1 cellular context compared by ENCODE assay signal in the genomic region with DNA sequence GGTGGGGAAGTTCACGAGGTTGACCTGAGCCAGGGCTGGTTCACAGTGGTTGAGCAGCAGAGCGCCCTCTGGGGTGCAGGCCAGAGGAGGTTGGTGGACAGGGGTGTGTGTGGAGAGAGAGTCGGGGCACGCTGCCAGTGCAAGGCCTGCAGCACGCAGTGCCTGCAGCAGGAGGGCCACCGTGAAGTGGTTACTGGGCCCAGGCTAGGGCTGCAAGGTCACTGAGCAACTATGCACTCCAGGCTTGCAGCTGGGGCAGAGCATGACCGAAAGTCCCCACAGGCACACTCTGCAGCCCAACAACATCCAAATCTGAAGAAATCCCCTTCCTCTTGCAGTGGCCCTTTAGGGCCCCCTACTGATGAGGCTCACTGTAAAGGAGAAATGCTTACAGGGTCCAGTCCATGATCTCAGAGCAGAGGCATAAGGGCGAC.
TF ChIP-seq lines count a peak whose summit lies in the region.

No MANE protein-coding gene starts in this region.

TF ChIP-seq in HepG2, 621 proteins besides CTCF, POLR2A, EP300 and RAD21 (continued from another document and continues in another):
- peak; percentile 36; the same call in 1 of the 2 replicates for TF ChIP-seq FOXA3 (CRISPR knock-in tag; IDR thresholded peaks at IDR 0.05)
- TF ChIP-seq PPARG (CRISPR knock-in tag; conservative IDR thresholded peaks at IDR 0.05) = no peak
- TF ChIP-seq ZFP82 (CRISPR knock-in tag; IDR thresholded peaks at IDR 0.05; ENCODE audit: borderline replicate concordance) = no peak
- TF ChIP-seq, protein P1, sequence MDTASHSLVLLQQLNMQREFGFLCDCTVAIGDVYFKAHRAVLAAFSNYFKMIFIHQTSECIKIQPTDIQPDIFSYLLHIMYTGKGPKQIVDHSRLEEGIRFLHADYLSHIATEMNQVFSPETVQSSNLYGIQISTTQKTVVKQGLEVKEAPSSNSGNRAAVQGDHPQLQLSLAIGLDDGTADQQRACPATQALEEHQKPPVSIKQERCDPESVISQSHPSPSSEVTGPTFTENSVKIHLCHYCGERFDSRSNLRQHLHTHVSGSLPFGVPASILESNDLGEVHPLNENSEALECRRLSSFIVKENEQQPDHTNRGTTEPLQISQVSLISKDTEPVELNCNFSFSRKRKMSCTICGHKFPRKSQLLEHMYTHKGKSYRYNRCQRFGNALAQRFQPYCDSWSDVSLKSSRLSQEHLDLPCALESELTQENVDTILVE (CRISPR knock-in tag; IDR thresholded peaks at IDR 0.05) = no peak
- TF ChIP-seq ETV5 (CRISPR knock-in tag; IDR thresholded peaks at IDR 0.05; ENCODE audit: borderline replicate concordance) = 0 out of 2 replicates have a peak, but pooled peaks have one; percentile 21
- no peak for TF ChIP-seq GLI4 (CRISPR knock-in tag; IDR thresholded peaks at IDR 0.05; ENCODE audit: borderline replicate concordance)
- TF ChIP-seq, protein P2, sequence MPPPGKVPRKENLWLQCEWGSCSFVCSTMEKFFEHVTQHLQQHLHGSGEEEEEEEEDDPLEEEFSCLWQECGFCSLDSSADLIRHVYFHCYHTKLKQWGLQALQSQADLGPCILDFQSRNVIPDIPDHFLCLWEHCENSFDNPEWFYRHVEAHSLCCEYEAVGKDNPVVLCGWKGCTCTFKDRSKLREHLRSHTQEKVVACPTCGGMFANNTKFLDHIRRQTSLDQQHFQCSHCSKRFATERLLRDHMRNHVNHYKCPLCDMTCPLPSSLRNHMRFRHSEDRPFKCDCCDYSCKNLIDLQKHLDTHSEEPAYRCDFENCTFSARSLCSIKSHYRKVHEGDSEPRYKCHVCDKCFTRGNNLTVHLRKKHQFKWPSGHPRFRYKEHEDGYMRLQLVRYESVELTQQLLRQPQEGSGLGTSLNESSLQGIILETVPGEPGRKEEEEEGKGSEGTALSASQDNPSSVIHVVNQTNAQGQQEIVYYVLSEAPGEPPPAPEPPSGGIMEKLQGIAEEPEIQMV (CRISPR knock-in tag; IDR thresholded peaks at IDR 0.05; ENCODE audit: low read depth) = peak; percentile 40; the same call in 1 of the 2 replicates
- TF ChIP-seq FOXK2 (IDR thresholded peaks at IDR 0.05) = no peak
- TF ChIP-seq ZNF879 (CRISPR knock-in tag; IDR thresholded peaks at IDR 0.05) = no peak
- TF ChIP-seq NCOA2 (CRISPR knock-in tag; IDR thresholded peaks at IDR 0.05) = peak; percentile 13; the same call in 1 of the 2 replicates
- TF ChIP-seq ATRX (CRISPR knock-in tag; IDR thresholded peaks at IDR 0.05; ENCODE audit: borderline replicate concordance) = no peak
- peak; percentile 27 for TF ChIP-seq TEAD3 (CRISPR knock-in tag; optimal IDR thresholded peaks at IDR 0.05; ENCODE audit: borderline replicate concordance)
- TF ChIP-seq, protein P3, sequence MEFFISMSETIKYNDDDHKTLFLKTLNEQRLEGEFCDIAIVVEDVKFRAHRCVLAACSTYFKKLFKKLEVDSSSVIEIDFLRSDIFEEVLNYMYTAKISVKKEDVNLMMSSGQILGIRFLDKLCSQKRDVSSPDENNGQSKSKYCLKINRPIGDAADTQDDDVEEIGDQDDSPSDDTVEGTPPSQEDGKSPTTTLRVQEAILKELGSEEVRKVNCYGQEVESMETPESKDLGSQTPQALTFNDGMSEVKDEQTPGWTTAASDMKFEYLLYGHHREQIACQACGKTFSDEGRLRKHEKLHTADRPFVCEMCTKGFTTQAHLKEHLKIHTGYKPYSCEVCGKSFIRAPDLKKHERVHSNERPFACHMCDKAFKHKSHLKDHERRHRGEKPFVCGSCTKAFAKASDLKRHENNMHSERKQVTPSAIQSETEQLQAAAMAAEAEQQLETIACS (CRISPR knock-in tag; IDR thresholded peaks at IDR 0.05) = no peak
- no peak for TF ChIP-seq ZBTB7A (CRISPR knock-in tag; IDR thresholded peaks at IDR 0.05)
- TF ChIP-seq, protein P4, sequence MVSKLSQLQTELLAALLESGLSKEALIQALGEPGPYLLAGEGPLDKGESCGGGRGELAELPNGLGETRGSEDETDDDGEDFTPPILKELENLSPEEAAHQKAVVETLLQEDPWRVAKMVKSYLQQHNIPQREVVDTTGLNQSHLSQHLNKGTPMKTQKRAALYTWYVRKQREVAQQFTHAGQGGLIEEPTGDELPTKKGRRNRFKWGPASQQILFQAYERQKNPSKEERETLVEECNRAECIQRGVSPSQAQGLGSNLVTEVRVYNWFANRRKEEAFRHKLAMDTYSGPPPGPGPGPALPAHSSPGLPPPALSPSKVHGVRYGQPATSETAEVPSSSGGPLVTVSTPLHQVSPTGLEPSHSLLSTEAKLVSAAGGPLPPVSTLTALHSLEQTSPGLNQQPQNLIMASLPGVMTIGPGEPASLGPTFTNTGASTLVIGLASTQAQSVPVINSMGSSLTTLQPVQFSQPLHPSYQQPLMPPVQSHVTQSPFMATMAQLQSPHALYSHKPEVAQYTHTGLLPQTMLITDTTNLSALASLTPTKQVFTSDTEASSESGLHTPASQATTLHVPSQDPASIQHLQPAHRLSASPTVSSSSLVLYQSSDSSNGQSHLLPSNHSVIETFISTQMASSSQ (IDR thresholded peaks at IDR 0.05; ENCODE audit: low read depth) = no peak
- TF ChIP-seq, protein P4 (CRISPR knock-in tag; IDR thresholded peaks at IDR 0.05; ENCODE audit: borderline replicate concordance) = peak; percentile 50
- TF ChIP-seq ZNF382 (CRISPR knock-in tag; IDR thresholded peaks at IDR 0.05; ENCODE audit: borderline replicate concordance) = no peak
- 0 out of 2 replicates have a peak, but pooled peaks have one; percentile 35 for TF ChIP-seq KMT2A (CRISPR knock-in tag; IDR thresholded peaks at IDR 0.05)
- TF ChIP-seq ATF7-NPFF (CRISPR knock-in tag; IDR thresholded peaks at IDR 0.05; ENCODE audit: low read depth) = no peak
- TF ChIP-seq ZNF556 (CRISPR knock-in tag; IDR thresholded peaks at IDR 0.05; ENCODE audit: borderline replicate concordance) = peak; percentile 70; the same call in 1 of the 2 replicates
- TF ChIP-seq ZNF510 (CRISPR knock-in tag; IDR thresholded peaks at IDR 0.05; ENCODE audit: low read depth) = no peak
- peak; percentile 57; the same call in 1 of the 2 replicates for TF ChIP-seq SAP130 (CRISPR knock-in tag; IDR thresholded peaks at IDR 0.05; ENCODE audit: low read depth)
- TF ChIP-seq CREB1 (IDR thresholded peaks at IDR 0.05) = no peak
- no peak for TF ChIP-seq CREB1 (CRISPR knock-in tag; IDR thresholded peaks at IDR 0.05)
- TF ChIP-seq ZNF530 (CRISPR knock-in tag; IDR thresholded peaks at IDR 0.05; ENCODE audit: low read depth) = no peak
- no peak for TF ChIP-seq ZNF773 (CRISPR knock-in tag; IDR thresholded peaks at IDR 0.05; ENCODE audit: borderline replicate concordance)
- no peak for TF ChIP-seq MXI1 (IDR thresholded peaks at IDR 0.05; ENCODE audit: borderline replicate concordance, low read depth, low read length)
- TF ChIP-seq RXRA (CRISPR knock-in tag; IDR thresholded peaks at IDR 0.05) = 0 out of 2 replicates have a peak, but pooled peaks have one; percentile 54
- no peak for TF ChIP-seq PHF20 (CRISPR knock-in tag; IDR thresholded peaks at IDR 0.05)
- TF ChIP-seq, protein P5, sequence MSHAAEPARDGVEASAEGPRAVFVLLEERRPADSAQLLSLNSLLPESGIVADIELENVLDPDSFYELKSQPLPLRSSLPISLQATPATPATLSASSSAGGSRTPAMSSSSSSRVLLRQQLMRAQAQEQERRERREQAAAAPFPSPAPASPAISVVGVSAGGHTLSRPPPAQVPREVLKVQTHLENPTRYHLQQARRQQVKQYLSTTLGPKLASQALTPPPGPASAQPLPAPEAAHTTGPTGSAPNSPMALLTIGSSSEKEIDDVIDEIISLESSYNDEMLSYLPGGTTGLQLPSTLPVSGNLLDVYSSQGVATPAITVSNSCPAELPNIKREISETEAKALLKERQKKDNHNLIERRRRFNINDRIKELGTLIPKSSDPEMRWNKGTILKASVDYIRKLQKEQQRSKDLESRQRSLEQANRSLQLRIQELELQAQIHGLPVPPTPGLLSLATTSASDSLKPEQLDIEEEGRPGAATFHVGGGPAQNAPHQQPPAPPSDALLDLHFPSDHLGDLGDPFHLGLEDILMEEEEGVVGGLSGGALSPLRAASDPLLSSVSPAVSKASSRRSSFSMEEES (CRISPR knock-in tag; IDR thresholded peaks at IDR 0.05) = 0 out of 2 replicates have a peak, but pooled peaks have one; percentile 14
- TF ChIP-seq CHCHD3 (CRISPR knock-in tag; IDR thresholded peaks at IDR 0.05) = no peak
- TF ChIP-seq NPAS2 (CRISPR knock-in tag; IDR thresholded peaks at IDR 0.05; ENCODE audit: borderline replicate concordance) = no peak
- TF ChIP-seq JUND (CRISPR knock-in tag; IDR thresholded peaks at IDR 0.05) = no peak
- TF ChIP-seq, protein P6, sequence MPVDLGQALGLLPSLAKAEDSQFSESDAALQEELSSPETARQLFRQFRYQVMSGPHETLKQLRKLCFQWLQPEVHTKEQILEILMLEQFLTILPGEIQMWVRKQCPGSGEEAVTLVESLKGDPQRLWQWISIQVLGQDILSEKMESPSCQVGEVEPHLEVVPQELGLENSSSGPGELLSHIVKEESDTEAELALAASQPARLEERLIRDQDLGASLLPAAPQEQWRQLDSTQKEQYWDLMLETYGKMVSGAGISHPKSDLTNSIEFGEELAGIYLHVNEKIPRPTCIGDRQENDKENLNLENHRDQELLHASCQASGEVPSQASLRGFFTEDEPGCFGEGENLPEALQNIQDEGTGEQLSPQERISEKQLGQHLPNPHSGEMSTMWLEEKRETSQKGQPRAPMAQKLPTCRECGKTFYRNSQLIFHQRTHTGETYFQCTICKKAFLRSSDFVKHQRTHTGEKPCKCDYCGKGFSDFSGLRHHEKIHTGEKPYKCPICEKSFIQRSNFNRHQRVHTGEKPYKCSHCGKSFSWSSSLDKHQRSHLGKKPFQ (CRISPR knock-in tag; IDR thresholded peaks at IDR 0.05; ENCODE audit: insufficient replicate concordance) = no peak
- no peak for TF ChIP-seq CHD2 (IDR thresholded peaks at IDR 0.05; ENCODE audit: low read depth, low read length)
- no peak for TF ChIP-seq ZFP1 (CRISPR knock-in tag; IDR thresholded peaks at IDR 0.05)
- TF ChIP-seq ISL2 (CRISPR knock-in tag; IDR thresholded peaks at IDR 0.05) = no peak
- TF ChIP-seq ZNF468 (CRISPR knock-in tag; IDR thresholded peaks at IDR 0.05) = no peak
- TF ChIP-seq KDM5B (CRISPR knock-in tag; IDR thresholded peaks at IDR 0.05; ENCODE audit: borderline replicate concordance) = no peak; the same call in 1 of the 2 replicates
- TF ChIP-seq ZNF567 (CRISPR knock-in tag; IDR thresholded peaks at IDR 0.05; ENCODE audit: borderline replicate concordance) = no peak
- TF ChIP-seq BCL6 (CRISPR knock-in tag; IDR thresholded peaks at IDR 0.05) = no peak
- TF ChIP-seq ZNF747 (CRISPR knock-in tag; IDR thresholded peaks at IDR 0.05; ENCODE audit: borderline replicate concordance) = no peak
- TF ChIP-seq U2AF2 (IDR thresholded peaks at IDR 0.05; ENCODE audit: low read depth, low read length) = no peak
- no peak for TF ChIP-seq NR2F1 (CRISPR knock-in tag; IDR thresholded peaks at IDR 0.05)
- TF ChIP-seq THAP11 (CRISPR knock-in tag; IDR thresholded peaks at IDR 0.05) = no peak
- TF ChIP-seq ZNF329 (CRISPR knock-in tag; IDR thresholded peaks at IDR 0.05; ENCODE audit: low read depth) = no peak
- TF ChIP-seq, protein P7, sequence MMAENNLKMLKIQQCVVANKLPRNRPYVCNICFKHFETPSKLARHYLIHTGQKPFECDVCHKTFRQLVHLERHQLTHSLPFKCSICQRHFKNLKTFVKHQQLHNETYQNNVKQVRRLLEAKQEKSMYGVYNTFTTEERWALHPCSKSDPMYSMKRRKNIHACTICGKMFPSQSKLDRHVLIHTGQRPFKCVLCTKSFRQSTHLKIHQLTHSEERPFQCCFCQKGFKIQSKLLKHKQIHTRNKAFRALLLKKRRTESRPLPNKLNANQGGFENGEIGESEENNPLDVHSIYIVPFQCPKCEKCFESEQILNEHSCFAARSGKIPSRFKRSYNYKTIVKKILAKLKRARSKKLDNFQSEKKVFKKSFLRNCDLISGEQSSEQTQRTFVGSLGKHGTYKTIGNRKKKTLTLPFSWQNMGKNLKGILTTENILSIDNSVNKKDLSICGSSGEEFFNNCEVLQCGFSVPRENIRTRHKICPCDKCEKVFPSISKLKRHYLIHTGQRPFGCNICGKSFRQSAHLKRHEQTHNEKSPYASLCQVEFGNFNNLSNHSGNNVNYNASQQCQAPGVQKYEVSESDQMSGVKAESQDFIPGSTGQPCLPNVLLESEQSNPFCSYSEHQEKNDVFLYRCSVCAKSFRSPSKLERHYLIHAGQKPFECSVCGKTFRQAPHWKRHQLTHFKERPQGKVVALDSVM (CRISPR knock-in tag; IDR thresholded peaks at IDR 0.05) = no peak
- 0 out of 2 replicates have a peak, but pooled peaks have one; percentile 22 for TF ChIP-seq HMG20B (CRISPR knock-in tag; conservative IDR thresholded peaks at IDR 0.05)
- peak; percentile 18; the same call in 1 of the 2 replicates for TF ChIP-seq ZNF614 (CRISPR knock-in tag; IDR thresholded peaks at IDR 0.05; ENCODE audit: borderline replicate concordance)
- TF ChIP-seq, protein P8, sequence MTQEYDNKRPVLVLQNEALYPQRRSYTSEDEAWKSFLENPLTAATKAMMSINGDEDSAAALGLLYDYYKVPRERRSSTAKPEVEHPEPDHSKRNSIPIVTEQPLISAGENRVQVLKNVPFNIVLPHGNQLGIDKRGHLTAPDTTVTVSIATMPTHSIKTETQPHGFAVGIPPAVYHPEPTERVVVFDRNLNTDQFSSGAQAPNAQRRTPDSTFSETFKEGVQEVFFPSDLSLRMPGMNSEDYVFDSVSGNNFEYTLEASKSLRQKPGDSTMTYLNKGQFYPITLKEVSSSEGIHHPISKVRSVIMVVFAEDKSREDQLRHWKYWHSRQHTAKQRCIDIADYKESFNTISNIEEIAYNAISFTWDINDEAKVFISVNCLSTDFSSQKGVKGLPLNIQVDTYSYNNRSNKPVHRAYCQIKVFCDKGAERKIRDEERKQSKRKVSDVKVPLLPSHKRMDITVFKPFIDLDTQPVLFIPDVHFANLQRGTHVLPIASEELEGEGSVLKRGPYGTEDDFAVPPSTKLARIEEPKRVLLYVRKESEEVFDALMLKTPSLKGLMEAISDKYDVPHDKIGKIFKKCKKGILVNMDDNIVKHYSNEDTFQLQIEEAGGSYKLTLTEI (CRISPR knock-in tag; conservative IDR thresholded peaks at IDR 0.05) = no peak
- TF ChIP-seq ZNF839 (CRISPR knock-in tag; IDR thresholded peaks at IDR 0.05; ENCODE audit: borderline replicate concordance) = no peak
- no peak for TF ChIP-seq ZNF672 (CRISPR knock-in tag; IDR thresholded peaks at IDR 0.05)
- no peak for TF ChIP-seq RBFOX2 (IDR thresholded peaks at IDR 0.05; ENCODE audit: low read depth, low read length)
- TF ChIP-seq POLR2G (IDR thresholded peaks at IDR 0.05; ENCODE audit: low read depth, low read length) = no peak
